ENCODE assay signal across 8 cellular contexts in genomic region chr15:60720493-60721231, GRCh38.
DNase-seq lines count a peak whose midpoint lies in the region; ATAC-seq, FAIRE-seq and TF ChIP-seq lines count a peak whose summit lies in the region.

No MANE protein-coding gene starts in this region.

- no peaks in the 10 kb centered on the region for H3F3A ChIP-seq in DOHH2 (ENCODE audit: control insufficient read depth, insufficient read depth)

- peaks cover 34% of the 10 kb centered on the region for H3K4me1 ChIP-seq in DOHH2 (ENCODE audit: control insufficient read depth, low read length)
- no peaks in the 10 kb centered on the region for H3K4me1 ChIP-seq in small intestine (ENCODE audit: control insufficient read depth in 2 of 2, insufficient read depth in 1 of 2, low read depth in 1 of 2, low read length in 1 of 2)

- no peak overlapping the region for H3K27ac ChIP-seq in DOHH2 (ENCODE audit: low read depth, low read length)
- peak overlapping the region; percentile 17 to 69 for H3K27ac ChIP-seq in small intestine (ENCODE audit: low read depth in 1 of 2, low read length in 1 of 2)

- no peaks in the 10 kb centered on the region for H3K79me2 ChIP-seq in DOHH2 (ENCODE audit: control insufficient read depth, low read length)

- H3K27me3 ChIP-seq in DOHH2 (ENCODE audit: control insufficient read depth, low read length) (peaks cover 22% of the 10 kb centered on the region), small intestine (ENCODE audit: control insufficient read depth in 2 of 2, insufficient read depth in 2 of 2, low read length in 2 of 2) (no peaks in the 10 kb centered on the region)

- TF ChIP-seq CTCF in DOHH2 (IDR thresholded peaks at IDR 0.05; ENCODE audit: low read depth, low read length, poor library complexity, severe bottlenecking), result no peak

- H4K20me1 ChIP-seq in DOHH2 (ENCODE audit: control insufficient read depth, insufficient read depth, low read depth, low read length), result no peaks in the 10 kb centered on the region

- FAIRE-seq in small intestine (lab: Jason Lieb, UNC), result no peak

- peak overlapping the region; percentile 42 for H3K4me2 ChIP-seq in DOHH2 (ENCODE audit: low read length)

- 67 to 73% (median 69%) methylated on average over 17 of the region's 17 CpGs for WGBS in small intestine, 3 donors

- no peaks in the 10 kb centered on the region for H3K9me2 ChIP-seq in DOHH2 (replicated peaks; ENCODE audit: control insufficient read depth, low read length)

- DNase-seq in activated CD8-positive, alpha-beta memory T cell treated with anti-CD3 and anti-CD28 coated beads for 4 hours (ENCODE audit: low read depth in 2 of 2), result peak; percentile 19 to 21
- DNase-seq in small intestine (peak; percentile 26), NCI-H2171 treated with DMSO at 0.1 percent for 48 hours (lab: John Stamatoyannopoulos, UW) (no peak), NCI-H2227 (lab: John Stamatoyannopoulos, UW; ENCODE audit: unreplicated experiment) (no peak), NCI-H1694 treated with DMSO at 0.1 percent for 48 hours (lab: John Stamatoyannopoulos, UW) (no peak), NCI-H1436 treated with DMSO at 0.1 percent for 48 hours (lab: John Stamatoyannopoulos, UW) (no peak)

- H3K4me3 ChIP-seq in DOHH2 (ENCODE audit: low read length) (peak overlapping the region; percentile 15), small intestine (ENCODE audit: low read depth in 1 of 2, low read length in 2 of 2) (no peak overlapping the region)

- H3K36me3 ChIP-seq in DOHH2 (ENCODE audit: control insufficient read depth, low read length) (no peaks in the 10 kb centered on the region), small intestine (ENCODE audit: control insufficient read depth in 2 of 2, insufficient read depth in 2 of 2, low read length in 2 of 2) (no peaks in the 10 kb centered on the region)

- H3K9me3 ChIP-seq in DOHH2 (ENCODE audit: control insufficient read depth, insufficient read depth, low read length), result no peaks in the 10 kb centered on the region
- H3K9me3 ChIP-seq in small intestine (ENCODE audit: control insufficient read depth, low read depth), result no peaks in the 10 kb centered on the region

- ATAC-seq in HG02884 (IDR thresholded peaks at IDR 0.05; ENCODE audit: unreplicated experiment), result peak; percentile 66

Comparison
In these comparisons a context has a peak if more than half of its experiments do, and no peak if none do; other contexts are left out.
1. DNase-seq: peak in activated CD8-positive, alpha-beta memory T cell treated with anti-CD3 and anti-CD28 coated beads for 4 hours (2 of 2) and small intestine (single experiment); none in NCI-H2171 treated with DMSO at 0.1 percent for 48 hours (single experiment), NCI-H2227 (single experiment), NCI-H1694 treated with DMSO at 0.1 percent for 48 hours (single experiment) and NCI-H1436 treated with DMSO at 0.1 percent for 48 hours (single experiment).